19 cellular contexts compared by ENCODE assay signal in the genomic region with DNA sequence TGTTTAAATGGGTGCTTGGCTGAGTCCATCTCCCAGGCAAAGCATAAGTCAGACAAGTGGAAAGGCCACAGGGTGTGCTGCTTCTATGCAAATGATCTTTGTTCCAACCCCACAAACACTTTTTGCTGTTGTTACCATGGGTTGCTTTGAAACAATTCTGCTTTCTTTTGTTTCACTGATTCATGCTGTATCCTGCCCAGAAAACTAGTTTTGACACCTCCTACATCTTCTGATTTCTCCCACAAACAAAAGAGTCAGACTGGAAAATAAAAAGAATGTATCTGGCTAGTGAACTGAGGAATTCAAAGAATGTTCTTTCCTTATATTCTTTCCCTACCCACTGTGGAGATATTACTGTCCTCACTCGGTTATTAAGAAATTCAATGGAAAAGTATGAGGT.
A peak's percentile ranks its signal among the peaks of the same experiment; 100 is the strongest.
DNase-seq lines count a peak whose midpoint lies in the region; ATAC-seq, FAIRE-seq and TF ChIP-seq lines count a peak whose summit lies in the region.
"Had no signal": no experiment of that assay in that cellular context is flagged by ENCODE, and none has a peak within 500 bp of the region (broad histone marks: within the 10 kb centered on the region; RNA-seq: fewer than 3 reads in every experiment).

No MANE protein-coding gene starts in this region.

- in situ Hi-C loops in brain microvascular endothelial cell (cut with HindIII; ENCODE audit: low pct_ligation_motif_present, low sequenced_read_pairs) = no loop called here

- no peaks in the 10 kb centered on the region for H3K36me3 ChIP-seq in brain microvascular endothelial cell (replicated peaks)
- H3K36me3 ChIP-seq in kidney epithelial cell (ENCODE audit: control insufficient read depth, insufficient read depth, low read length) = no peaks in the 10 kb centered on the region
- no peaks in the 10 kb centered on the region for H3K36me3 ChIP-seq in Caco-2 (ENCODE audit: control insufficient read depth, insufficient read depth, low read length)
- H3K36me3 ChIP-seq: esophagus muscularis mucosa, thoracic aorta had no signal

- no peaks in the 10 kb centered on the region for H3K36me3 Mint-ChIP-seq in Caco-2 (ENCODE audit: insufficient read depth, unreplicated experiment)

- no peak for TF ChIP-seq EP300 in A549 (IDR thresholded peaks at IDR 0.05)

- TF ChIP-seq CTCF in A549 (IDR thresholded peaks at IDR 0.05) (no peak), brain microvascular endothelial cell (IDR thresholded peaks at IDR 0.05; ENCODE audit: low read depth, low read length, missing control alignments) (no peak), kidney epithelial cell (IDR thresholded peaks at IDR 0.05; ENCODE audit: insufficient read depth, low read length, poor library complexity, severe bottlenecking) (no peak), Caco-2 (IDR thresholded peaks at IDR 0.05; ENCODE audit: insufficient read depth in 1 of 2, low read depth in 1 of 2, low read length in 1 of 2, severe bottlenecking in 1 of 2, unreplicated experiment in 1 of 2) (no peak)

- H3K4me3 Mint-ChIP-seq in Caco-2 (ENCODE audit: unreplicated experiment) = no peak overlapping the region
- H3K4me3 Mint-ChIP-seq: activated naive CD8-positive, alpha-beta T cell treated with anti-CD3 and anti-CD28 coated beads, Interleukin-2, amount 50 U/mL, for 24 hours; neural crest cell had no signal

- no TSS peak for BruUV-seq in Caco-2 (replicated peaks; lab: Mats Ljungman, UMichigan)

- TF ChIP-seq POLR2A in A549 (IDR thresholded peaks at IDR 0.05; ENCODE audit: low read length) = no peak

- H3K27ac ChIP-seq in A549 = no peak overlapping the region
- no peak overlapping the region for H3K27ac ChIP-seq in brain microvascular endothelial cell
- H3K27ac ChIP-seq: esophagus muscularis mucosa, thoracic aorta had no signal

- no peak overlapping the region for H3K27ac Mint-ChIP-seq in Caco-2 (ENCODE audit: unreplicated experiment)
- H3K27ac Mint-ChIP-seq: activated naive CD8-positive, alpha-beta T cell treated with anti-CD3 and anti-CD28 coated beads, Interleukin-2, amount 50 U/mL, for 24 hours had no signal

- H3K4me1 ChIP-seq in A549 (peaks cover 8% of the 10 kb centered on the region; the same call in 1 of the 3 replicates), Caco-2 (no peaks in the 10 kb centered on the region)
- H3K4me1 ChIP-seq: esophagus muscularis mucosa had no signal

- H3K4me1 Mint-ChIP-seq in Caco-2 (ENCODE audit: low read depth, unreplicated experiment) = no peaks in the 10 kb centered on the region
- H3K4me1 Mint-ChIP-seq: activated naive CD8-positive, alpha-beta T cell treated with anti-CD3 and anti-CD28 coated beads, Interleukin-2, amount 50 U/mL, for 24 hours had no signal

- CTCF ChIA-PET in A549 (lab: Yijun Ruan, JAX) = no interaction called here
- CTCF ChIA-PET in Caco-2 (lab: Charles Lee) = no interaction called here

- POLR2A ChIA-PET in A549 (lab: Yijun Ruan, JAX) = no interaction called here
- POLR2A ChIA-PET in Caco-2 (lab: Charles Lee) = no interaction called here

- no peak overlapping the region for H3K4me3 ChIP-seq in A549
- H3K4me3 ChIP-seq in brain microvascular endothelial cell (ENCODE audit: low read depth, low read length) = no peak overlapping the region
- H3K4me3 ChIP-seq in kidney epithelial cell (ENCODE audit: low read depth, low read length) = no peak overlapping the region
- no peak overlapping the region for H3K4me3 ChIP-seq in Caco-2 (ENCODE audit: low read depth, low read length)
- H3K4me3 ChIP-seq: esophagus muscularis mucosa, thoracic aorta had no signal

- WGBS in A549 (ENCODE audit: missing lambda C conversion rate) = 4% methylated on average over 1 of the region's 1 CpG

- no peaks in the 10 kb centered on the region for H3K27me3 Mint-ChIP-seq in Caco-2 (ENCODE audit: insufficient read depth, unreplicated experiment)

- DNase-seq in A549 (ENCODE audit: low read depth in 1 of 2, low spot score in 1 of 2) (no peak), HPDE6-E6E7 (ENCODE audit: extremely low spot score) (peak; percentile 3), brain microvascular endothelial cell (peak; percentile 25), kidney epithelial cell (ENCODE audit: low read depth) (peak; percentile 74), mucosa of gallbladder (ENCODE audit: low spot score) (no peak), NCI-H1105 (lab: John Stamatoyannopoulos, UW) (no peak), Caco-2 (no peak)
- DNase-seq in effector CD4-positive, alpha-beta T cell = no peak
- DNase-seq: activated CD4-positive, alpha-beta T cell treated with anti-CD3 and anti-CD28 coated beads, Interleukin-2, amount 50 U/mL, for 48 hours; activated naive CD8-positive, alpha-beta T cell treated with anti-CD3 and anti-CD28 coated beads, Interleukin-2, amount 50 U/mL, for 24 hours; activated T-cell treated with anti-CD3 and anti-CD28 coated beads, Interleukin-2, amount 50 U/mL, for 48 hours; left ventricle myocardium superior; MM.1S; NCI-H2171 treated with DMSO at 0.1 percent for 48 hours; right cardiac atrium had no signal

- ATAC-seq in A549 = no peak
- ATAC-seq: activated naive CD8-positive, alpha-beta T cell treated with anti-CD3 and anti-CD28 coated beads, Interleukin-2, amount 50 U/mL, for 24 hours; left ventricle myocardium superior; right cardiac atrium had no signal

- peak overlapping the region; percentile 14; the same call in 1 of the 3 replicates for H3K4me2 ChIP-seq in A549

- FAIRE-seq in A549 (lab: Jason Lieb, UNC) = no peak
- FAIRE-seq: TTC549 had no signal

- H3K27me3 ChIP-seq in brain microvascular endothelial cell (replicated peaks) (no peaks in the 10 kb centered on the region), kidney epithelial cell (ENCODE audit: control insufficient read depth, insufficient read depth, low read length) (no peaks in the 10 kb centered on the region), Caco-2 (replicated peaks; ENCODE audit: control insufficient read depth, insufficient read depth, low read length) (no peaks in the 10 kb centered on the region)

- H3K9me3 ChIP-seq in A549 = no peaks in the 10 kb centered on the region
- H3K9me3 ChIP-seq in Caco-2 = no peaks in the 10 kb centered on the region
- H3K9me3 ChIP-seq: esophagus muscularis mucosa, thoracic aorta had no signal

- peaks cover 10% of the 10 kb centered on the region for H3K9me3 Mint-ChIP-seq in Caco-2 (ENCODE audit: unreplicated experiment)
- H3K9me3 Mint-ChIP-seq: activated naive CD8-positive, alpha-beta T cell treated with anti-CD3 and anti-CD28 coated beads, Interleukin-2, amount 50 U/mL, for 24 hours had no signal

- intact Hi-C loops in Caco-2 (cut with micrococcal nuclease; ENCODE audit: unreplicated experiment) = no loop called here

- TF ChIP-seq RAD21 in A549 (conservative IDR thresholded peaks at IDR 0.05 in 1 of 2, IDR thresholded peaks at IDR 0.05 in 1 of 2) = no peak

TF ChIP-seq in A549, 52 proteins besides CTCF, POLR2A, EP300 and RAD21:
- TF ChIP-seq, protein P1, sequence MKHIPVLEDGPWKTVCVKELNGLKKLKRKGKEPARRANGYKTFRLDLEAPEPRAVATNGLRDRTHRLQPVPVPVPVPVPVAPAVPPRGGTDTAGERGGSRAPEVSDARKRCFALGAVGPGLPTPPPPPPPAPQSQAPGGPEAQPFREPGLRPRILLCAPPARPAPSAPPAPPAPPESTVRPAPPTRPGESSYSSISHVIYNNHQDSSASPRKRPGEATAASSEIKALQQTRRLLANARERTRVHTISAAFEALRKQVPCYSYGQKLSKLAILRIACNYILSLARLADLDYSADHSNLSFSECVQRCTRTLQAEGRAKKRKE (CRISPR knock-in tag; IDR thresholded peaks at IDR 0.05; ENCODE audit: low read depth) = no peak
- TF ChIP-seq RCOR1 (IDR thresholded peaks at IDR 0.05; ENCODE audit: low read depth, low read length) (no peak), FOSB (CRISPR knock-in tag; IDR thresholded peaks at IDR 0.05) (no peak), PHF8 (IDR thresholded peaks at IDR 0.05; ENCODE audit: borderline replicate concordance, low read depth) (no peak), MYC (IDR thresholded peaks at IDR 0.05; ENCODE audit: borderline replicate concordance, low read length) (no peak), HDAC2 (IDR thresholded peaks at IDR 0.05) (no peak), HOXA7 (CRISPR knock-in tag; IDR thresholded peaks at IDR 0.05) (no peak)
- TF ChIP-seq, protein P2, sequence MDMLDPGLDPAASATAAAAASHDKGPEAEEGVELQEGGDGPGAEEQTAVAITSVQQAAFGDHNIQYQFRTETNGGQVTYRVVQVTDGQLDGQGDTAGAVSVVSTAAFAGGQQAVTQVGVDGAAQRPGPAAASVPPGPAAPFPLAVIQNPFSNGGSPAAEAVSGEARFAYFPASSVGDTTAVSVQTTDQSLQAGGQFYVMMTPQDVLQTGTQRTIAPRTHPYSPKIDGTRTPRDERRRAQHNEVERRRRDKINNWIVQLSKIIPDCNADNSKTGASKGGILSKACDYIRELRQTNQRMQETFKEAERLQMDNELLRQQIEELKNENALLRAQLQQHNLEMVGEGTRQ (IDR thresholded peaks at IDR 0.05) = no peak
- TF ChIP-seq, protein P3, sequence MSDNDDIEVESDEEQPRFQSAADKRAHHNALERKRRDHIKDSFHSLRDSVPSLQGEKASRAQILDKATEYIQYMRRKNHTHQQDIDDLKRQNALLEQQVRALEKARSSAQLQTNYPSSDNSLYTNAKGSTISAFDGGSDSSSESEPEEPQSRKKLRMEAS (IDR thresholded peaks at IDR 0.05) = no peak
- TF ChIP-seq, protein P4, sequence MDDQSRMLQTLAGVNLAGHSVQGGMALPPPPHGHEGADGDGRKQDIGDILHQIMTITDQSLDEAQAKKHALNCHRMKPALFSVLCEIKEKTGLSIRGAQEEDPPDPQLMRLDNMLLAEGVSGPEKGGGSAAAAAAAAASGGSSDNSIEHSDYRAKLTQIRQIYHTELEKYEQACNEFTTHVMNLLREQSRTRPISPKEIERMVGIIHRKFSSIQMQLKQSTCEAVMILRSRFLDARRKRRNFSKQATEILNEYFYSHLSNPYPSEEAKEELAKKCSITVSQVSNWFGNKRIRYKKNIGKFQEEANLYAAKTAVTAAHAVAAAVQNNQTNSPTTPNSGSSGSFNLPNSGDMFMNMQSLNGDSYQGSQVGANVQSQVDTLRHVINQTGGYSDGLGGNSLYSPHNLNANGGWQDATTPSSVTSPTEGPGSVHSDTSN (IDR thresholded peaks at IDR 0.05) = no peak

Comparison
In these comparisons a context has a peak if more than half of its experiments do, and no peak if none do; other contexts are left out.
1. DNase-seq: peak in HPDE6-E6E7 (single experiment), brain microvascular endothelial cell (single experiment) and kidney epithelial cell (single experiment); none in A549 (0 of 2), mucosa of gallbladder (single experiment), NCI-H1105 (single experiment), Caco-2 (0 of 2) and effector CD4-positive, alpha-beta T cell (single experiment).